1 cellular context compared by ENCODE assay signal in genomic region chr15:75758071-75758872, GRCh38.
A peak's percentile ranks its signal among the peaks of the same experiment; 100 is the strongest.
TF ChIP-seq lines count a peak whose summit lies in the region.

No MANE protein-coding gene starts in this region.

TF ChIP-seq in HepG2, 621 proteins besides CTCF, POLR2A, EP300 and RAD21 (continued from another document and continues in another):
- TF ChIP-seq ATF3 (CRISPR knock-in tag; IDR thresholded peaks at IDR 0.05) (no peak), ZIK1 (CRISPR knock-in tag; IDR thresholded peaks at IDR 0.05; ENCODE audit: borderline replicate concordance, low read depth) (no peak), ZMYM3 (CRISPR knock-in tag; IDR thresholded peaks at IDR 0.05) (peak; percentile 22; the same call in 1 of the 2 replicates), TIGD3 (CRISPR knock-in tag; IDR thresholded peaks at IDR 0.05; ENCODE audit: borderline replicate concordance) (no peak), ADNP (CRISPR knock-in tag; IDR thresholded peaks at IDR 0.05) (no peak), MYPOP (CRISPR knock-in tag; IDR thresholded peaks at IDR 0.05) (no peak), ZNF580 (CRISPR knock-in tag; IDR thresholded peaks at IDR 0.05; ENCODE audit: borderline replicate concordance, low read depth) (no peak; the same call in 1 of the 2 replicates), FOXA3 (CRISPR knock-in tag; IDR thresholded peaks at IDR 0.05) (peak; percentile 30; the same call in 1 of the 2 replicates), ZNF124 (CRISPR knock-in tag; IDR thresholded peaks at IDR 0.05) (peak; percentile 18; the same call in 1 of the 2 replicates), POLR2AphosphoS2 (IDR thresholded peaks at IDR 0.05; ENCODE audit: low read depth, low read length) (no peak), ARNTL (CRISPR knock-in tag; IDR thresholded peaks at IDR 0.05) (no peak), SATB2 (CRISPR knock-in tag; IDR thresholded peaks at IDR 0.05) (no peak), SRSF1 (optimal IDR thresholded peaks at IDR 0.05; ENCODE audit: low read depth, low read length) (peak; percentile 62), ZNF496 (CRISPR knock-in tag; IDR thresholded peaks at IDR 0.05; ENCODE audit: insufficient replicate concordance) (no peak), GATAD2A (CRISPR knock-in tag; IDR thresholded peaks at IDR 0.05) (peak; percentile 27; the same call in 1 of the 2 replicates), CENPT (CRISPR knock-in tag; IDR thresholded peaks at IDR 0.05; ENCODE audit: low read depth) (no peak), REL (CRISPR knock-in tag; conservative IDR thresholded peaks at IDR 0.05) (no peak), ZNF747 (CRISPR knock-in tag; IDR thresholded peaks at IDR 0.05; ENCODE audit: borderline replicate concordance) (no peak), STAG1 (CRISPR knock-in tag; IDR thresholded peaks at IDR 0.05) (no peak), NR2C2 (CRISPR knock-in tag; IDR thresholded peaks at IDR 0.05; ENCODE audit: borderline replicate concordance) (peak; percentile 86), SETDB1 (CRISPR knock-in tag; IDR thresholded peaks at IDR 0.05; ENCODE audit: borderline replicate concordance) (no peak), ZNF281 (CRISPR knock-in tag; IDR thresholded peaks at IDR 0.05; ENCODE audit: borderline replicate concordance) (no peak), ZNF362 (CRISPR knock-in tag; IDR thresholded peaks at IDR 0.05; ENCODE audit: borderline replicate concordance) (no peak), ZNF549 (CRISPR knock-in tag; IDR thresholded peaks at IDR 0.05) (no peak), ZMAT3 (CRISPR knock-in tag; conservative IDR thresholded peaks at IDR 0.05) (no peak), SYNCRIP (IDR thresholded peaks at IDR 0.05; ENCODE audit: insufficient read depth, low read depth, low read length) (no peak), ZFP90 (CRISPR knock-in tag; IDR thresholded peaks at IDR 0.05; ENCODE audit: borderline replicate concordance) (peak; percentile 36; the same call in 1 of the 2 replicates), THAP11 (CRISPR knock-in tag; IDR thresholded peaks at IDR 0.05) (peak; percentile 46), MTERF4 (CRISPR knock-in tag; IDR thresholded peaks at IDR 0.05) (no peak), LCORL (IDR thresholded peaks at IDR 0.05) (no peak), LCORL (CRISPR knock-in tag; IDR thresholded peaks at IDR 0.05) (no peak), BORCS8-MEF2B (CRISPR knock-in tag; IDR thresholded peaks at IDR 0.05) (no peak), MATR3 (CRISPR knock-in tag; IDR thresholded peaks at IDR 0.05) (no peak), ZSCAN12 (CRISPR knock-in tag; IDR thresholded peaks at IDR 0.05) (0 out of 2 replicates have a peak, but pooled peaks have one; percentile 37), CEBPZ (IDR thresholded peaks at IDR 0.05; ENCODE audit: low read length) (no peak), ZNF260 (CRISPR knock-in tag; IDR thresholded peaks at IDR 0.05; ENCODE audit: borderline replicate concordance, low read depth) (no peak)
- TF ChIP-seq, protein P1, sequence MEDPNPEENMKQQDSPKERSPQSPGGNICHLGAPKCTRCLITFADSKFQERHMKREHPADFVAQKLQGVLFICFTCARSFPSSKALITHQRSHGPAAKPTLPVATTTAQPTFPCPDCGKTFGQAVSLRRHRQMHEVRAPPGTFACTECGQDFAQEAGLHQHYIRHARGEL (CRISPR knock-in tag; IDR thresholded peaks at IDR 0.05), result no peak
- TF ChIP-seq, protein P2, sequence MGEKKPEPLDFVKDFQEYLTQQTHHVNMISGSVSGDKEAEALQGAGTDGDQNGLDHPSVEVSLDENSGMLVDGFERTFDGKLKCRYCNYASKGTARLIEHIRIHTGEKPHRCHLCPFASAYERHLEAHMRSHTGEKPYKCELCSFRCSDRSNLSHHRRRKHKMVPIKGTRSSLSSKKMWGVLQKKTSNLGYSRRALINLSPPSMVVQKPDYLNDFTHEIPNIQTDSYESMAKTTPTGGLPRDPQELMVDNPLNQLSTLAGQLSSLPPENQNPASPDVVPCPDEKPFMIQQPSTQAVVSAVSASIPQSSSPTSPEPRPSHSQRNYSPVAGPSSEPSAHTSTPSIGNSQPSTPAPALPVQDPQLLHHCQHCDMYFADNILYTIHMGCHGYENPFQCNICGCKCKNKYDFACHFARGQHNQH (CRISPR knock-in tag; IDR thresholded peaks at IDR 0.05), result no peak
- TF ChIP-seq, protein P3, sequence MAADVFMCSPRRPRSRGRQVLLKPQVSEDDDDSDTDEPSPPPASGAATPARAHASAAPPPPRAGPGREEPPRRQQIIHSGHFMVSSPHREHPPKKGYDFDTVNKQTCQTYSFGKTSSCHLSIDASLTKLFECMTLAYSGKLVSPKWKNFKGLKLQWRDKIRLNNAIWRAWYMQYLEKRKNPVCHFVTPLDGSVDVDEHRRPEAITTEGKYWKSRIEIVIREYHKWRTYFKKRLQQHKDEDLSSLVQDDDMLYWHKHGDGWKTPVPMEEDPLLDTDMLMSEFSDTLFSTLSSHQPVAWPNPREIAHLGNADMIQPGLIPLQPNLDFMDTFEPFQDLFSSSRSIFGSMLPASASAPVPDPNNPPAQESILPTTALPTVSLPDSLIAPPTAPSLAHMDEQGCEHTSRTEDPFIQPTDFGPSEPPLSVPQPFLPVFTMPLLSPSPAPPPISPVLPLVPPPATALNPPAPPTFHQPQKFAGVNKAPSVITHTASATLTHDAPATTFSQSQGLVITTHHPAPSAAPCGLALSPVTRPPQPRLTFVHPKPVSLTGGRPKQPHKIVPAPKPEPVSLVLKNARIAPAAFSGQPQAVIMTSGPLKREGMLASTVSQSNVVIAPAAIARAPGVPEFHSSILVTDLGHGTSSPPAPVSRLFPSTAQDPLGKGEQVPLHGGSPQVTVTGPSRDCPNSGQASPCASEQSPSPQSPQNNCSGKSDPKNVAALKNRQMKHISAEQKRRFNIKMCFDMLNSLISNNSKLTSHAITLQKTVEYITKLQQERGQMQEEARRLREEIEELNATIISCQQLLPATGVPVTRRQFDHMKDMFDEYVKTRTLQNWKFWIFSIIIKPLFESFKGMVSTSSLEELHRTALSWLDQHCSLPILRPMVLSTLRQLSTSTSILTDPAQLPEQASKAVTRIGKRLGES (CRISPR knock-in tag; IDR thresholded peaks at IDR 0.05; ENCODE audit: borderline replicate concordance), result no peak
- TF ChIP-seq, protein P4, sequence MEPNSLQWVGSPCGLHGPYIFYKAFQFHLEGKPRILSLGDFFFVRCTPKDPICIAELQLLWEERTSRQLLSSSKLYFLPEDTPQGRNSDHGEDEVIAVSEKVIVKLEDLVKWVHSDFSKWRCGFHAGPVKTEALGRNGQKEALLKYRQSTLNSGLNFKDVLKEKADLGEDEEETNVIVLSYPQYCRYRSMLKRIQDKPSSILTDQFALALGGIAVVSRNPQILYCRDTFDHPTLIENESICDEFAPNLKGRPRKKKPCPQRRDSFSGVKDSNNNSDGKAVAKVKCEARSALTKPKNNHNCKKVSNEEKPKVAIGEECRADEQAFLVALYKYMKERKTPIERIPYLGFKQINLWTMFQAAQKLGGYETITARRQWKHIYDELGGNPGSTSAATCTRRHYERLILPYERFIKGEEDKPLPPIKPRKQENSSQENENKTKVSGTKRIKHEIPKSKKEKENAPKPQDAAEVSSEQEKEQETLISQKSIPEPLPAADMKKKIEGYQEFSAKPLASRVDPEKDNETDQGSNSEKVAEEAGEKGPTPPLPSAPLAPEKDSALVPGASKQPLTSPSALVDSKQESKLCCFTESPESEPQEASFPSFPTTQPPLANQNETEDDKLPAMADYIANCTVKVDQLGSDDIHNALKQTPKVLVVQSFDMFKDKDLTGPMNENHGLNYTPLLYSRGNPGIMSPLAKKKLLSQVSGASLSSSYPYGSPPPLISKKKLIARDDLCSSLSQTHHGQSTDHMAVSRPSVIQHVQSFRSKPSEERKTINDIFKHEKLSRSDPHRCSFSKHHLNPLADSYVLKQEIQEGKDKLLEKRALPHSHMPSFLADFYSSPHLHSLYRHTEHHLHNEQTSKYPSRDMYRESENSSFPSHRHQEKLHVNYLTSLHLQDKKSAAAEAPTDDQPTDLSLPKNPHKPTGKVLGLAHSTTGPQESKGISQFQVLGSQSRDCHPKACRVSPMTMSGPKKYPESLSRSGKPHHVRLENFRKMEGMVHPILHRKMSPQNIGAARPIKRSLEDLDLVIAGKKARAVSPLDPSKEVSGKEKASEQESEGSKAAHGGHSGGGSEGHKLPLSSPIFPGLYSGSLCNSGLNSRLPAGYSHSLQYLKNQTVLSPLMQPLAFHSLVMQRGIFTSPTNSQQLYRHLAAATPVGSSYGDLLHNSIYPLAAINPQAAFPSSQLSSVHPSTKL (CRISPR knock-in tag; IDR thresholded peaks at IDR 0.05), result 0 out of 2 replicates have a peak, but pooled peaks have one; percentile 15
